In the genomic region with DNA sequence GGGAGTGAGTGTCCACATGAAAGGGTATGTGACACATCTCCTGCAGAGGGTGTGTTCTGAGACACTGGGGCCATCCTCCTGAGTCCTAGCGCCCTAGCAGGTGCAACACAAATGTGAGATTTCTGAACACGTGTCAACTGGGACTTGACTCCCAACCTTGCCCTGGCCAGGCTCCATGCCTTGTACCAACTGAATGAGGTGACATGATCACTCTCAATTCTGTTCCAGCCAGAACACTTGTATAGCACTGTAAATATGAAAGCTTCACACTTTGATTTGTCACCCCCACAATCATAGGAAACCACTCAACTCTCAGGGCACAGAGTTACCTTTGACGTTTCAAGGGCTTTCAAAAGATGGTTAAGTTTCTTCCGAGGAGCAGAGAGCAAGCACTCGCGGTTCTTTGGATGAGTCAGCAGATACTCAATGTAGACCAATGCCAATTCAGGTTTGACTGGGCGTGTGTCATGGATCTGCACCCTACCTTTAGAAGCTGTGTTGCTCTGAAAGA, we compare ENCODE assay signal across 8 cellular contexts. TPM values are rescaled to one million over a fixed set of nuclear protein-coding genes. Genes with fewer than 3 reads are reported as not detected.
DNase-seq lines count a peak whose midpoint lies in the region; ATAC-seq and TF ChIP-seq lines count a peak whose summit lies in the region.

No MANE protein-coding gene starts in this region.

- peak; percentile 59 for DNase-seq in GM19238 (ENCODE audit: insufficient read length, low spot score)
- DNase-seq in T-helper 22 cell (ENCODE audit: low read depth): peak; percentile 13
- peak; percentile 60 to 63 for DNase-seq in stimulated activated CD4-positive, alpha-beta T cell treated with anti-CD3 and anti-CD28 coated beads, Interleukin-2, amount 100 ng/mL, for 24 hours
- no peak for DNase-seq in aorta
- no peak for DNase-seq in T-helper 9 cell
- DNase-seq in NCI-H510A treated with DMSO at 0.1 percent for 48 hours (lab: John Stamatoyannopoulos, UW): no peak
- DNase-seq in gastrocnemius medialis: no peak

- in situ Hi-C loops in gastrocnemius medialis (cut with MboI; ENCODE audit: low sequenced_read_pairs in 4 of 4): no loop called here

- 95 to 96% methylated on average over 7 of the region's 7 CpGs for WGBS in aorta, 2 donors

- intact Hi-C loops in aorta (cut with DNase I) (no loop called here), gastrocnemius medialis (cut with DNase I; ENCODE audit: low total_unique reads) (no loop called here)

- H3K27me3 ChIP-seq in aorta (ENCODE audit: control insufficient read depth in 1 of 2, insufficient read depth in 2 of 2, low read length in 1 of 2) (no peaks in the 10 kb centered on the region), gastrocnemius medialis (no peaks in the 10 kb centered on the region)

- H3K4me1 ChIP-seq in aorta (ENCODE audit: control insufficient read depth in 1 of 2, insufficient read depth in 2 of 2, low read length in 2 of 2) (no peaks in the 10 kb centered on the region), gastrocnemius medialis (no peaks in the 10 kb centered on the region)

- H3K36me3 ChIP-seq in aorta (ENCODE audit: control insufficient read depth in 1 of 2, insufficient read depth in 2 of 2, low read length in 1 of 2) (no peaks in the 10 kb centered on the region), gastrocnemius medialis (peaks cover 0 to 5% of the 10 kb centered on the region in 2 donors)

- H3K27ac ChIP-seq in aorta (ENCODE audit: low read depth in 1 of 2, low read length in 2 of 2): no peak overlapping the region
- no peak overlapping the region for H3K27ac ChIP-seq in gastrocnemius medialis

- H3K9me3 ChIP-seq in aorta (ENCODE audit: control insufficient read depth, low read length) (no peaks in the 10 kb centered on the region), gastrocnemius medialis (no peaks in the 10 kb centered on the region)

- TF ChIP-seq CTCF in gastrocnemius medialis (IDR thresholded peaks at IDR 0.05 in 4 of 5, conservative IDR thresholded peaks at IDR 0.05 in 1 of 5): no peak

- TF ChIP-seq POLR2A in gastrocnemius medialis (IDR thresholded peaks at IDR 0.05): no peak

- no peak overlapping the region for H3K4me3 ChIP-seq in aorta (ENCODE audit: low read length in 2 of 2)
- H3K4me3 ChIP-seq in gastrocnemius medialis: no peak overlapping the region

- ATAC-seq in HG02798 (IDR thresholded peaks at IDR 0.05; ENCODE audit: poor library complexity, unreplicated experiment): peak; percentile 95
- no peak for ATAC-seq in aorta (ENCODE audit: low FRiP score)
- ATAC-seq in gastrocnemius medialis: no peak

RNA-seq across cellular contexts. Expression of a gene that starts 48.6 kb away (rescaled TPM):
- total RNA-seq in aorta: 1 to 10 TPM; 6.6 to 9.2 TPM
- 1 to 10 TPM; 2.9 to 4.3 TPM for polyA plus RNA-seq in aorta
- total RNA-seq in gastrocnemius medialis: 1 to 10 TPM; 3.0 to 4.5 (median 3.9) TPM

Comparison
In these comparisons a context has a peak if more than half of its experiments do, and no peak if none do; other contexts are left out.
1. DNase-seq: peak in GM19238 (single experiment), T-helper 22 cell (single experiment) and stimulated activated CD4-positive, alpha-beta T cell treated with anti-CD3 and anti-CD28 coated beads, Interleukin-2, amount 100 ng/mL, for 24 hours (2 of 2); none in aorta (0 of 2), T-helper 9 cell (single experiment), NCI-H510A treated with DMSO at 0.1 percent for 48 hours (single experiment) and gastrocnemius medialis (0 of 2).